In genomic region chr2:152407204-152407721, GRCh38 we compare ENCODE assay signal across 8 cellular contexts.
A peak's percentile ranks its signal among the peaks of the same experiment; 100 is the strongest.
DNase-seq lines count a peak whose midpoint lies in the region; ATAC-seq and TF ChIP-seq lines count a peak whose summit lies in the region.

No MANE protein-coding gene starts in this region.

- H3K27ac ChIP-seq in angular gyrus (ENCODE audit: low read depth, low read length) (peak overlapping the region; percentile 60), smooth muscle cell (ENCODE audit: low read depth) (peak overlapping the region; percentile 56)

- ATAC-seq in GM21447 (IDR thresholded peaks at IDR 0.05; ENCODE audit: unreplicated experiment) (peak; percentile 87), HG03575 (IDR thresholded peaks at IDR 0.05; ENCODE audit: extremely low read depth, insufficient number of reproducible peaks, low FRiP score, unreplicated experiment) (peak; percentile 72)

- H3K79me2 ChIP-seq in smooth muscle cell (ENCODE audit: low read depth), result peaks cover 92% of the 10 kb centered on the region

- H4K20me1 ChIP-seq in smooth muscle cell (ENCODE audit: low read depth), result peaks cover 20% of the 10 kb centered on the region

- peak; percentile 60 for DNase-seq in GM10248 (ENCODE audit: extremely low spot score)
- DNase-seq in iPS DF 19.7 (ENCODE audit: low read depth, low spot score), result peak; percentile 25
- DNase-seq in smooth muscle cell (lab: John Stamatoyannopoulos, UW; ENCODE audit: unreplicated experiment), result peak; percentile 2
- DNase-seq in KG1 (lab: John Stamatoyannopoulos, UW), result no peak
- no peak for DNase-seq in immature natural killer cell

- H3K9me3 Mint-ChIP-seq in immature natural killer cell, result no peaks in the 10 kb centered on the region

- peaks cover 43% of the 10 kb centered on the region for H3K4me1 ChIP-seq in smooth muscle cell (ENCODE audit: low read depth)

- H3K4me3 ChIP-seq in smooth muscle cell, result peak overlapping the region; percentile 41

- H3F3A ChIP-seq in smooth muscle cell (ENCODE audit: low read depth), result no peaks in the 10 kb centered on the region

- CTCF ChIA-PET in GM10248 (lab: Yijun Ruan, JAX), result interaction anchor here (0.6 to 5.8 kb wide), 14 partner anchors 8 to 232 kb away, joined by 3 to 35 read pairs (median 3); partner anchors contain the start of gene STAM2

- H2AFZ ChIP-seq in smooth muscle cell (ENCODE audit: low read depth), result peak overlapping the region; percentile 9

- 7% methylated on average over 8 of the region's 8 CpGs for WGBS in smooth muscle cell (ENCODE audit: low lambda C conversion rate)

- no peaks in the 10 kb centered on the region for H3K9me3 ChIP-seq in smooth muscle cell (replicated peaks; ENCODE audit: low read depth)

- peaks cover 0 to 13% (median 0%) of the 10 kb centered on the region in 3 donors for H3K27me3 Mint-ChIP-seq in immature natural killer cell (ENCODE audit: low read depth in 3 of 3)

- POLR2A ChIA-PET in GM10248 (lab: Yijun Ruan, JAX), result interaction anchor here (0.5 to 1.2 kb wide), 3 partner anchors 12 to 360 kb away, joined by 3 read pairs; no protein-coding TSS in a partner anchor

- peak overlapping the region; percentile 60 for H3K9ac ChIP-seq in smooth muscle cell (ENCODE audit: low read depth)

- no peaks in the 10 kb centered on the region for H3K36me3 Mint-ChIP-seq in immature natural killer cell

- H3K27me3 ChIP-seq in smooth muscle cell (ENCODE audit: low read depth), result no peaks in the 10 kb centered on the region

- peaks cover 2 to 9% of the 10 kb centered on the region in 2 donors for H3K4me1 Mint-ChIP-seq in immature natural killer cell

- H3K4me3 Mint-ChIP-seq in immature natural killer cell, result peak overlapping the region in 2 of 5 donors; percentile 2 to 21

- TF ChIP-seq CTCF in GM10248 (IDR thresholded peaks at IDR 0.05; ENCODE audit: control extremely low read depth, extremely low read depth, low read depth, missing control alignments) (no peak), smooth muscle cell (IDR thresholded peaks at IDR 0.05; ENCODE audit: borderline replicate concordance, insufficient read depth, poor library complexity, severe bottlenecking) (no peak)

- H3K4me2 ChIP-seq in smooth muscle cell, result peak overlapping the region; percentile 83

- H3K27ac Mint-ChIP-seq in immature natural killer cell, result no peak overlapping the region

- H3K36me3 ChIP-seq in smooth muscle cell (ENCODE audit: low read depth), result no peaks in the 10 kb centered on the region

Comparison
In these comparisons a context has a peak if more than half of its experiments do, and no peak if none do; other contexts are left out.
1. DNase-seq: peak in GM10248 (single experiment), iPS DF 19.7 (single experiment) and smooth muscle cell (single experiment); none in KG1 (single experiment) and immature natural killer cell (0 of 3).